25 cellular contexts compared by ENCODE assay signal in the genomic region with DNA sequence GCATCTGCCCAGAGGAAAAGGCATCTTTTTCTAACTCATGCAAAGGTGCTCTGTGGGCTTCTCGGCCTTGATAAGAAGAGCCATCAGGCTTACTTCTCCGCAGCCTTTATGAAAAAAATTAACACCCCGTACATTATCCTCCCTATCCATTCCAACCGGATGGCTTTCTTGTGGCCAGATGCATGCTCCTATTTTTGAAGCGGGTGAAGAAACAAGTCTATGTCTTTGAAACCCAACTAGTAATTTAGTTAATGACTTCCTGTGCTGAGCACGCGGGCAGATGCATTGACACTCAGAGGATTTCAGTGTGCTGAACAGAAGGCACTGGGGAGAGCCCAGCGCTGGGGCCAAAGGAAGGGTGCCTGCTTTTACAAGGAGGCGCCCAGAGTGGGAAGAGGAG. TPM values are rescaled to one million over a fixed set of nuclear protein-coding genes. Genes with fewer than 3 reads are reported as not detected.
"Had no signal": no experiment of that assay in that cellular context is flagged by ENCODE, and none has a peak within 500 bp of the region (broad histone marks: within the 10 kb centered on the region; RNA-seq: fewer than 3 reads in every experiment).

No MANE protein-coding gene starts in this region.

- H3K36me3 ChIP-seq: neutrophil, spleen, transverse colon had no signal

- FAIRE-seq: endothelial cell of umbilical vein had no signal

- H2AFZ ChIP-seq: hepatocyte had no signal

- H3K79me2 ChIP-seq: hepatocyte had no signal

- DNase-seq: effector CD4-positive, alpha-beta T cell; endodermal cell; erythroblast; foreskin keratinocyte; head of caudate nucleus; left colon; left ventricle myocardium superior; mesenchymal stem cell; midbrain; nephron progenitor cell; posterior cingulate gyrus; spleen; stimulated activated CD4-positive, alpha-beta T cell treated with anti-CD3 and anti-CD28 coated beads, Interleukin-15, amount 100 ng/mL, for 24 hours; stimulated activated CD4-positive, alpha-beta T cell treated with anti-CD3 and anti-CD28 coated beads, Interleukin-1b, Interleukin-23, amount 100 ng/mL, for 48 hours; stimulated activated CD4-positive, alpha-beta T cell treated with anti-CD3 and anti-CD28 coated beads, Interleukin-4, amount 100 ng/mL, for 4 hours; stimulated activated naive B cell treated with anti-CD40 and anti-IgM and Interleukin-4, amounts not matched to agents 10 μg/mL and 1 μg/mL and 100 μg/mL, for 72 hours; stimulated activated naive CD8-positive, alpha-beta T cell treated with anti-CD3 and anti-CD28 coated beads, Interleukin-15, amount 100 ng/mL, for 72 hours; testis; transverse colon had no signal

- H3K9me3 ChIP-seq: neutrophil, spleen, testis, transverse colon had no signal

- H3K27me3 ChIP-seq: foreskin keratinocyte, hepatocyte, neutrophil, testis, transverse colon had no signal

- H3K4me2 ChIP-seq: hepatocyte had no signal

- H3K4me3 ChIP-seq: coronary artery, hepatocyte, lung, spleen, testis, transverse colon had no signal

- H3K27ac ChIP-seq: coronary artery, foreskin keratinocyte, hepatocyte, neutrophil, spleen, testis, transverse colon had no signal

- H3K4me1 ChIP-seq: foreskin keratinocyte, testis, transverse colon had no signal

RNA-seq across cellular contexts. Expression of a gene that starts 53.3 kb away (rescaled TPM):
- total RNA-seq: dermis microvascular lymphatic vessel endothelial cell, endothelial cell of umbilical vein, left ventricle myocardium superior had no signal
- polyA plus RNA-seq: endothelial cell of umbilical vein had no signal
